In the genomic region with DNA sequence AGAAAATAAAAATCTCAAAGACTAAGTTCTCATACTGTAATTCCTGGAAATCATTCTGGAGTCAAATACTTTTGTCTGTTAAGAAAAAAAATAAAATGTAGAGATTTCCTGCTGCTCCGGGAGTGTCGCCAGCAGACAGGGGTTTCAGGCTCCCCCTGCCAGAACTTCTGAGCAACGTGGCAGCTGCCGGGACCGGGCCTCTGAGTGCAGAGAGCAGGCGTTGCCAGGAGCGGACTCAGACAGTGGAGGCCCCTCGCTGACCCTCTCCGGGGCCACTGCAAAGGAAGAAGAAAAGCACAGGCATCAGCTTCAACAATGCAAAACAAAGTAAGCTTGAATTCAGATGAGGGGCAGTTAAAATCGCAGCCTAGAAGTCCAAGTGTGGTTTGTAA, we compare ENCODE assay signal across 12 cellular contexts.
DNase-seq lines count a peak whose midpoint lies in the region; TF ChIP-seq lines count a peak whose summit lies in the region.
"Had no signal": no experiment of that assay in that cellular context is flagged by ENCODE, and none has a peak within 500 bp of the region (broad histone marks: within the 10 kb centered on the region; RNA-seq: fewer than 3 reads in every experiment).

No MANE protein-coding gene starts in this region.

- peaks cover 13% of the 10 kb centered on the region for H3K4me1 ChIP-seq in fibroblast of lung (ENCODE audit: control insufficient read depth, extremely low read depth, insufficient read depth, low read length)

- no peaks in the 10 kb centered on the region for H3K27me3 ChIP-seq in fibroblast of lung (ENCODE audit: control insufficient read depth, insufficient read depth, low read length)

- DNase-seq in NCI-H1092 treated with DMSO at 0.1 percent for 48 hours (lab: John Stamatoyannopoulos, UW): peak; percentile 60
- peak; percentile 91 to 94 for DNase-seq in fibroblast of lung (ENCODE audit: low read depth in 2 of 2)
- DNase-seq in medulla oblongata (ENCODE audit: extremely low spot score): peak; percentile 32
- peak; percentile 63 for DNase-seq in stromal cell of bone marrow (ENCODE audit: low read depth)
- no peak for DNase-seq in cerebellar nuclear complex (lab: John Stamatoyannopoulos, UW)
- no peak for DNase-seq in RKO (ENCODE audit: low spot score)
- DNase-seq in NCI-H1436 treated with DMSO at 0.1 percent for 48 hours (lab: John Stamatoyannopoulos, UW): no peak
- DNase-seq in SKM-1 (lab: John Stamatoyannopoulos, UW; ENCODE audit: unreplicated experiment): no peak
- DNase-seq: COR-L47; foreskin melanocyte; NCI-H526 treated with DMSO at 0.1 percent for 48 hours; stimulated activated naive CD8-positive, alpha-beta T cell treated with anti-CD3 and anti-CD28 coated beads, Interleukin-15, Interleukin-2, amounts not matched to agents 100 U/mL and 50 U/mL, for 24 hours had no signal

- peak overlapping the region; percentile 64 for H3K27ac ChIP-seq in fibroblast of lung (ENCODE audit: insufficient read depth, low read length)

- peak in 1 of 2 donors; percentile 16 for TF ChIP-seq CTCF in fibroblast of lung (conservative IDR thresholded peaks at IDR 0.05 in 1 of 2, IDR thresholded peaks at IDR 0.05 in 1 of 2; ENCODE audit: low read depth in 1 of 2, low read length in 2 of 2)

- no peak overlapping the region for H3K4me3 ChIP-seq in fibroblast of lung (replicated peaks in 1 of 4; ENCODE audit: control extremely low read depth in 1 of 4, insufficient read depth in 1 of 4, low read depth in 3 of 4, low read length in 4 of 4)

- H3K9ac ChIP-seq in fibroblast of lung (ENCODE audit: insufficient read depth, low read length): no peak overlapping the region

- H3K9me3 ChIP-seq in fibroblast of lung (ENCODE audit: control insufficient read depth, insufficient read depth, low read depth, low read length): no peaks in the 10 kb centered on the region

- no peaks in the 10 kb centered on the region for H3K79me2 ChIP-seq in fibroblast of lung (ENCODE audit: control insufficient read depth, insufficient read depth, low read length)

- H4K20me1 ChIP-seq in fibroblast of lung (ENCODE audit: control insufficient read depth, extremely low read depth, insufficient read depth, low read length): no peaks in the 10 kb centered on the region

- H3K4me2 ChIP-seq in fibroblast of lung (ENCODE audit: extremely low read depth, insufficient read depth, low read length): peak overlapping the region; percentile 62

- peak overlapping the region; percentile 71 for H2AFZ ChIP-seq in fibroblast of lung (ENCODE audit: low read length)

- H3K36me3 ChIP-seq in fibroblast of lung (ENCODE audit: control insufficient read depth, insufficient read depth, low read length): no peaks in the 10 kb centered on the region

Comparison
In these comparisons a context has a peak if more than half of its experiments do, and no peak if none do; other contexts are left out.
1. DNase-seq: peak in NCI-H1092 treated with DMSO at 0.1 percent for 48 hours (single experiment), fibroblast of lung (2 of 2), medulla oblongata (single experiment) and stromal cell of bone marrow (single experiment); none in cerebellar nuclear complex (0 of 2), RKO (single experiment), NCI-H1436 treated with DMSO at 0.1 percent for 48 hours (single experiment) and SKM-1 (single experiment).